In the genomic region with DNA sequence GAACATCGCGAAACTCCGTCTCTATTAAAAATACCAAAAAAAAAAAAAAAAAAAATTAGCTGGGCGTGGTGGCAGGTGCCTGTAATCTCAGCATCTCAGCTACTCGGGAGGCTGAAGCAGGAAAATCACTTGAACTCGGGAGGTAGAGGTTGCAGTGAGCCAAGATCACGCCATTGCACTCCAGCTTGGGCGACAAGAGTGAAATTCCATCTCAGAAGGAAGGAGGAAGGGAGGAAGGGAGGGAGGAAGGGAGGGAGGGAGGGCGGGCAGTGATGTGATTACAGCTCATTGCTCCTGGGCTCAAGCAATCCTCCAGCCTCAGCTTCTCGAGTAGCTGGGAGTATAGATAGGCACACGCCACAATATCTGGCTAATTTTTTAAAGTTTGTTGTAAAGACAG, we compare ENCODE assay signal across 8 cellular contexts. TPM values are rescaled to one million over a fixed set of nuclear protein-coding genes. Genes with fewer than 3 reads are reported as not detected.
DNase-seq lines count a peak whose midpoint lies in the region; ATAC-seq, FAIRE-seq and TF ChIP-seq lines count a peak whose summit lies in the region.
"Not testable (repeated sequence)": the region's sequence is repeated elsewhere in the genome, so short reads cannot be mapped to it uniquely, and the experiment has no call there.

No MANE protein-coding gene starts in this region.

- H3K9me3 Mint-ChIP-seq in GM23338; central memory CD8-positive, alpha-beta T cell: not testable (repeated sequence)

- 24 to 67% (median 43%) methylated on average over 10 to 11 of the region's 11 CpGs for WGBS in small intestine, 3 donors

- not testable (repeated sequence) for H3K27me3 ChIP-seq in GM23338 (ENCODE audit: insufficient read depth); lower lobe of right lung (ENCODE audit: low read depth); small intestine (ENCODE audit: control insufficient read depth in 2 of 2, insufficient read depth in 2 of 2, low read length in 2 of 2); upper lobe of right lung

- not testable (repeated sequence) for H3K27ac ChIP-seq in GM23338 (ENCODE audit: low read depth); lower lobe of right lung; upper lobe of right lung
- H3K27ac ChIP-seq in small intestine (ENCODE audit: low read depth in 1 of 2, low read length in 1 of 2) = peak overlapping the region in 1 of 2 donors; percentile 62

- H3K36me3 Mint-ChIP-seq in GM23338 (ENCODE audit: low read depth) = not testable (repeated sequence)
- H3K36me3 Mint-ChIP-seq in central memory CD8-positive, alpha-beta T cell (ENCODE audit: insufficient read depth) = peaks cover 10% of the 10 kb centered on the region

- H3K27ac Mint-ChIP-seq in GM23338 = not testable (repeated sequence)
- H3K27ac Mint-ChIP-seq in central memory CD8-positive, alpha-beta T cell (ENCODE audit: low read depth) = peak overlapping the region; percentile 32

- H3K9me3 ChIP-seq in lower lobe of right lung; mucosa of descending colon; small intestine (ENCODE audit: control insufficient read depth, low read depth); upper lobe of right lung: not testable (repeated sequence)

- not testable (repeated sequence) for H3K4me2 ChIP-seq in GM23338

- not testable (repeated sequence) for H3K27me3 Mint-ChIP-seq in GM23338 (ENCODE audit: insufficient read depth, low read depth, poor library complexity); central memory CD8-positive, alpha-beta T cell

- peak; percentile 64 for ATAC-seq in GM23338
- ATAC-seq in central memory CD8-positive, alpha-beta T cell (replicated peaks; ENCODE audit: extremely low read depth, poor library complexity, severe bottlenecking) = not testable (repeated sequence)
- peak; percentile 51 for ATAC-seq in left colon
- ATAC-seq in lower lobe of right lung = peak; percentile 29 to 44
- peak; percentile 57 for ATAC-seq in mucosa of descending colon
- peak; percentile 53 for ATAC-seq in upper lobe of right lung

- H2AFZ ChIP-seq in GM23338 = not testable (repeated sequence)

- intact Hi-C loops in left colon (cut with DNase I, micrococcal nuclease); lower lobe of right lung (cut with DNase I); mucosa of descending colon (cut with DNase I, micrococcal nuclease); upper lobe of right lung (cut with DNase I): not testable (repeated sequence)

- TF ChIP-seq CTCF in GM23338 (conservative IDR thresholded peaks at IDR 0.05; ENCODE audit: low read depth in 2 of 2); lower lobe of right lung (IDR thresholded peaks at IDR 0.05); mucosa of descending colon (IDR thresholded peaks at IDR 0.05); upper lobe of right lung (IDR thresholded peaks at IDR 0.05): not testable (repeated sequence)

- peak; percentile 20 for DNase-seq in GM23338 (ENCODE audit: low spot score)
- peak; percentile 10 for DNase-seq in NCI-H2227 (lab: John Stamatoyannopoulos, UW; ENCODE audit: unreplicated experiment)
- not testable (repeated sequence) for DNase-seq in central memory CD8-positive, alpha-beta T cell (ENCODE audit: low spot score in 2 of 2); lower lobe of right lung; upper lobe of right lung
- peak in 1 of 2 donors; percentile 42 for DNase-seq in left colon
- DNase-seq in mucosa of descending colon = peak in 1 of 3 donors; percentile 28
- peak; percentile 57 for DNase-seq in small intestine

- H3K4me3 Mint-ChIP-seq in GM23338; central memory CD8-positive, alpha-beta T cell: not testable (repeated sequence)

- not testable (repeated sequence) for H3K4me3 ChIP-seq in GM23338; lower lobe of right lung; mucosa of descending colon; small intestine (ENCODE audit: low read depth in 1 of 2, low read length in 2 of 2); upper lobe of right lung

- FAIRE-seq in small intestine (lab: Jason Lieb, UNC) = not testable (repeated sequence)

- not testable (repeated sequence) for H3F3A ChIP-seq in GM23338 (replicated peaks; ENCODE audit: low read depth)

- not testable (repeated sequence) for H3K4me1 ChIP-seq in GM23338 (ENCODE audit: insufficient read depth); lower lobe of right lung; small intestine (ENCODE audit: control insufficient read depth in 2 of 2, insufficient read depth in 1 of 2, low read depth in 1 of 2, low read length in 1 of 2); upper lobe of right lung
- peaks cover 39% of the 10 kb centered on the region for H3K4me1 ChIP-seq in mucosa of descending colon (ENCODE audit: low read depth)

- H4K20me1 ChIP-seq in GM23338 (replicated peaks; ENCODE audit: insufficient read depth) = not testable (repeated sequence)

- not testable (repeated sequence) for H3K4me1 Mint-ChIP-seq in GM23338; central memory CD8-positive, alpha-beta T cell

- H3K36me3 ChIP-seq in GM23338 (ENCODE audit: insufficient read depth); mucosa of descending colon (ENCODE audit: low read depth); small intestine (ENCODE audit: control insufficient read depth in 2 of 2, insufficient read depth in 2 of 2, low read length in 2 of 2): not testable (repeated sequence)
- H3K36me3 ChIP-seq in lower lobe of right lung (peaks cover 26% of the 10 kb centered on the region), upper lobe of right lung (peaks cover 17% of the 10 kb centered on the region)

- H3K79me2 ChIP-seq in GM23338 (replicated peaks; ENCODE audit: insufficient read depth) = peaks cover 52% of the 10 kb centered on the region

- not testable (repeated sequence) for H3K9me2 ChIP-seq in GM23338 (ENCODE audit: insufficient read depth)

RNA-seq across cellular contexts. Expression of a gene that starts 7.5 kb away (rescaled TPM):
- 24.3 and 27.2 TPM in 2 replicates for total RNA-seq in GM23338 (2014; rRNA removed; shearing (Covaris generic))
- polyA plus RNA-seq in GM23338 (2016; fragmentation: Nextera tagmentation; extraction: Ambion mirVana) (7.6 and 8.4 TPM in 2 replicates), small intestine (10 to 100 TPM; 17.8 to 32.1 (median 19.0) TPM)
- total RNA-seq in left colon (100 to 1,000 TPM; 180 to 192 TPM), lower lobe of right lung (30.6 TPM), mucosa of descending colon (100 to 1,000 TPM in 2 of 3 donors, 10 to 100 TPM in 1; 86.2 to 205 (median 159) TPM), upper lobe of right lung (30.4 TPM)
